Comparison of ENCODE assay signal across 1 cellular context in the genomic region with DNA sequence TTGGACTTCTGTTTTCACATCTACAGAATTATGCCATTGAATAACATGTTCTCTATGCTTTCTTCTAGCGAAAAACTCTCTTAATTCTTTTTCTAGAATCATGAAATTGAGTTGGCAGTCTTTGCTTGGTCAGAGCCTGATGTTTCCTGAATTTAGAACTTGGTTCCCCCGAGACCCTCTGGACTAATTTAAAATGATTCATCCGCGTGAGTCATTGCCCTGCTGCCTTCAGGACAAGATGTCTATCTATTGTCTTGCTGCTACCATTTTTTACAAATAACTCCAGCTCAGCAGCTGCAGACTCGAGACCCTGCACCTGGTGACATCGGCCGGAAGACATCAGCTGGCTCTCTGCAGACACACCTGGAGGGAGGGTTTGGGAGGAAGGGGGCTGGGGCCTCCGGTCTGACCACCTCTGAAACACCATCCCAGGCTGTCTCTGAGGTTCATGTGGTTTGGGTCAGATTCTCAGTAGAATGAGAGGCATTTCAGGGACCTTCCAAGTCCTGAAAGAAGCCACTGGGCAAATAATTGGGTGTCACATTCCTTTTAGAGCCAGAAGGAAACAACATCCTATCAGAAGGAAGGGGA.
A peak's percentile ranks its signal among the peaks of the same experiment; 100 is the strongest.
TF ChIP-seq lines count a peak whose summit lies in the region.

No MANE protein-coding gene starts in this region.

TF ChIP-seq in K562, 482 proteins besides CTCF, POLR2A, EP300 and RAD21 (continued from another document and continues in another):
- TF ChIP-seq, protein P1, sequence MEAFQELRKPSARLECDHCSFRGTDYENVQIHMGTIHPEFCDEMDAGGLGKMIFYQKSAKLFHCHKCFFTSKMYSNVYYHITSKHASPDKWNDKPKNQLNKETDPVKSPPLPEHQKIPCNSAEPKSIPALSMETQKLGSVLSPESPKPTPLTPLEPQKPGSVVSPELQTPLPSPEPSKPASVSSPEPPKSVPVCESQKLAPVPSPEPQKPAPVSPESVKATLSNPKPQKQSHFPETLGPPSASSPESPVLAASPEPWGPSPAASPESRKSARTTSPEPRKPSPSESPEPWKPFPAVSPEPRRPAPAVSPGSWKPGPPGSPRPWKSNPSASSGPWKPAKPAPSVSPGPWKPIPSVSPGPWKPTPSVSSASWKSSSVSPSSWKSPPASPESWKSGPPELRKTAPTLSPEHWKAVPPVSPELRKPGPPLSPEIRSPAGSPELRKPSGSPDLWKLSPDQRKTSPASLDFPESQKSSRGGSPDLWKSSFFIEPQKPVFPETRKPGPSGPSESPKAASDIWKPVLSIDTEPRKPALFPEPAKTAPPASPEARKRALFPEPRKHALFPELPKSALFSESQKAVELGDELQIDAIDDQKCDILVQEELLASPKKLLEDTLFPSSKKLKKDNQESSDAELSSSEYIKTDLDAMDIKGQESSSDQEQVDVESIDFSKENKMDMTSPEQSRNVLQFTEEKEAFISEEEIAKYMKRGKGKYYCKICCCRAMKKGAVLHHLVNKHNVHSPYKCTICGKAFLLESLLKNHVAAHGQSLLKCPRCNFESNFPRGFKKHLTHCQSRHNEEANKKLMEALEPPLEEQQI (IDR thresholded peaks at IDR 0.05): no peak
- TF ChIP-seq IRF2 (CRISPR knock-in tag; IDR thresholded peaks at IDR 0.05): no peak
- TF ChIP-seq, protein P2, sequence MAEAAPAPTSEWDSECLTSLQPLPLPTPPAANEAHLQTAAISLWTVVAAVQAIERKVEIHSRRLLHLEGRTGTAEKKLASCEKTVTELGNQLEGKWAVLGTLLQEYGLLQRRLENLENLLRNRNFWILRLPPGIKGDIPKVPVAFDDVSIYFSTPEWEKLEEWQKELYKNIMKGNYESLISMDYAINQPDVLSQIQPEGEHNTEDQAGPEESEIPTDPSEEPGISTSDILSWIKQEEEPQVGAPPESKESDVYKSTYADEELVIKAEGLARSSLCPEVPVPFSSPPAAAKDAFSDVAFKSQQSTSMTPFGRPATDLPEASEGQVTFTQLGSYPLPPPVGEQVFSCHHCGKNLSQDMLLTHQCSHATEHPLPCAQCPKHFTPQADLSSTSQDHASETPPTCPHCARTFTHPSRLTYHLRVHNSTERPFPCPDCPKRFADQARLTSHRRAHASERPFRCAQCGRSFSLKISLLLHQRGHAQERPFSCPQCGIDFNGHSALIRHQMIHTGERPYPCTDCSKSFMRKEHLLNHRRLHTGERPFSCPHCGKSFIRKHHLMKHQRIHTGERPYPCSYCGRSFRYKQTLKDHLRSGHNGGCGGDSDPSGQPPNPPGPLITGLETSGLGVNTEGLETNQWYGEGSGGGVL (CRISPR knock-in tag; IDR thresholded peaks at IDR 0.05): no peak
- no peak for TF ChIP-seq ZNF174 (CRISPR knock-in tag; IDR thresholded peaks at IDR 0.05)
- no peak for TF ChIP-seq COPS2 (conservative IDR thresholded peaks at IDR 0.05)
- TF ChIP-seq, protein P3, sequence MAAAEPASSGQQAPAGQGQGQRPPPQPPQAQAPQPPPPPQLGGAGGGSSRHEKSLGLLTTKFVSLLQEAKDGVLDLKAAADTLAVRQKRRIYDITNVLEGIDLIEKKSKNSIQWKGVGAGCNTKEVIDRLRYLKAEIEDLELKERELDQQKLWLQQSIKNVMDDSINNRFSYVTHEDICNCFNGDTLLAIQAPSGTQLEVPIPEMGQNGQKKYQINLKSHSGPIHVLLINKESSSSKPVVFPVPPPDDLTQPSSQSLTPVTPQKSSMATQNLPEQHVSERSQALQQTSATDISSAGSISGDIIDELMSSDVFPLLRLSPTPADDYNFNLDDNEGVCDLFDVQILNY (CRISPR knock-in tag; IDR thresholded peaks at IDR 0.05): no peak
- TF ChIP-seq SNIP1 (IDR thresholded peaks at IDR 0.05; ENCODE audit: low read depth): no peak
- TF ChIP-seq, protein P4, sequence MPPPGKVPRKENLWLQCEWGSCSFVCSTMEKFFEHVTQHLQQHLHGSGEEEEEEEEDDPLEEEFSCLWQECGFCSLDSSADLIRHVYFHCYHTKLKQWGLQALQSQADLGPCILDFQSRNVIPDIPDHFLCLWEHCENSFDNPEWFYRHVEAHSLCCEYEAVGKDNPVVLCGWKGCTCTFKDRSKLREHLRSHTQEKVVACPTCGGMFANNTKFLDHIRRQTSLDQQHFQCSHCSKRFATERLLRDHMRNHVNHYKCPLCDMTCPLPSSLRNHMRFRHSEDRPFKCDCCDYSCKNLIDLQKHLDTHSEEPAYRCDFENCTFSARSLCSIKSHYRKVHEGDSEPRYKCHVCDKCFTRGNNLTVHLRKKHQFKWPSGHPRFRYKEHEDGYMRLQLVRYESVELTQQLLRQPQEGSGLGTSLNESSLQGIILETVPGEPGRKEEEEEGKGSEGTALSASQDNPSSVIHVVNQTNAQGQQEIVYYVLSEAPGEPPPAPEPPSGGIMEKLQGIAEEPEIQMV (tag; conservative IDR thresholded peaks at IDR 0.05; ENCODE audit: low read depth): peak; percentile 13; the same call in 1 of the 2 replicates
- peak; percentile 14; the same call in 1 of the 2 replicates for TF ChIP-seq MTA2 (IDR thresholded peaks at IDR 0.05; ENCODE audit: low read depth)
- TF ChIP-seq, protein P5, sequence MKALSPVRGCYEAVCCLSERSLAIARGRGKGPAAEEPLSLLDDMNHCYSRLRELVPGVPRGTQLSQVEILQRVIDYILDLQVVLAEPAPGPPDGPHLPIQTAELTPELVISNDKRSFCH (CRISPR knock-in tag; IDR thresholded peaks at IDR 0.05): no peak
- TF ChIP-seq, protein P5 (tag; IDR thresholded peaks at IDR 0.05): no peak
- no peak for TF ChIP-seq CHCHD3 (CRISPR knock-in tag; IDR thresholded peaks at IDR 0.05)
- TF ChIP-seq, protein P6, sequence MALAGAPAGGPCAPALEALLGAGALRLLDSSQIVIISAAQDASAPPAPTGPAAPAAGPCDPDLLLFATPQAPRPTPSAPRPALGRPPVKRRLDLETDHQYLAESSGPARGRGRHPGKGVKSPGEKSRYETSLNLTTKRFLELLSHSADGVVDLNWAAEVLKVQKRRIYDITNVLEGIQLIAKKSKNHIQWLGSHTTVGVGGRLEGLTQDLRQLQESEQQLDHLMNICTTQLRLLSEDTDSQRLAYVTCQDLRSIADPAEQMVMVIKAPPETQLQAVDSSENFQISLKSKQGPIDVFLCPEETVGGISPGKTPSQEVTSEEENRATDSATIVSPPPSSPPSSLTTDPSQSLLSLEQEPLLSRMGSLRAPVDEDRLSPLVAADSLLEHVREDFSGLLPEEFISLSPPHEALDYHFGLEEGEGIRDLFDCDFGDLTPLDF (CRISPR knock-in tag; IDR thresholded peaks at IDR 0.05): no peak
- 0 out of 2 replicates have a peak, but pooled peaks have one; percentile 47 for TF ChIP-seq HDAC2 (IDR thresholded peaks at IDR 0.05)
- peak; percentile 75 to 79 for TF ChIP-seq TRIM24 (IDR thresholded peaks at IDR 0.05)
- TF ChIP-seq, protein P7, sequence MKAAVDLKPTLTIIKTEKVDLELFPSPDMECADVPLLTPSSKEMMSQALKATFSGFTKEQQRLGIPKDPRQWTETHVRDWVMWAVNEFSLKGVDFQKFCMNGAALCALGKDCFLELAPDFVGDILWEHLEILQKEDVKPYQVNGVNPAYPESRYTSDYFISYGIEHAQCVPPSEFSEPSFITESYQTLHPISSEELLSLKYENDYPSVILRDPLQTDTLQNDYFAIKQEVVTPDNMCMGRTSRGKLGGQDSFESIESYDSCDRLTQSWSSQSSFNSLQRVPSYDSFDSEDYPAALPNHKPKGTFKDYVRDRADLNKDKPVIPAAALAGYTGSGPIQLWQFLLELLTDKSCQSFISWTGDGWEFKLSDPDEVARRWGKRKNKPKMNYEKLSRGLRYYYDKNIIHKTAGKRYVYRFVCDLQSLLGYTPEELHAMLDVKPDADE (conservative IDR thresholded peaks at IDR 0.05; ENCODE audit: control insufficient read depth, low read depth, low read length): no peak
- no peak for TF ChIP-seq ZNF408 (CRISPR knock-in tag; IDR thresholded peaks at IDR 0.05; ENCODE audit: low read depth)
- no peak for TF ChIP-seq SRSF9 (IDR thresholded peaks at IDR 0.05; ENCODE audit: borderline replicate concordance, low read depth, low read length)
- TF ChIP-seq HDAC8 (tag; IDR thresholded peaks at IDR 0.05): no peak
- TF ChIP-seq HSF4 (CRISPR knock-in tag; IDR thresholded peaks at IDR 0.05; ENCODE audit: borderline replicate concordance): no peak
- TF ChIP-seq ARNT (IDR thresholded peaks at IDR 0.05): peak in 1 of 2 experiments; percentile 38; a peak in 2 of 4 replicates
- TF ChIP-seq KLF16 (IDR thresholded peaks at IDR 0.05): peak; percentile 78
- TF ChIP-seq, protein P8, sequence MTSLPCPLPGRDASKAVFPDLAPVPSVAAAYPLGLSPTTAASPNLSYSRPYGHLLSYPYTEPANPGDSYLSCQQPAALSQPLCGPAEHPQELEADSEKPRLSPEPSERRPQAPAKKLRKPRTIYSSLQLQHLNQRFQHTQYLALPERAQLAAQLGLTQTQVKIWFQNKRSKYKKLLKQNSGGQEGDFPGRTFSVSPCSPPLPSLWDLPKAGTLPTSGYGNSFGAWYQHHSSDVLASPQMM (CRISPR knock-in tag; IDR thresholded peaks at IDR 0.05): no peak
- no peak for TF ChIP-seq ZZZ3 (IDR thresholded peaks at IDR 0.05)
- TF ChIP-seq FOXM1 (IDR thresholded peaks at IDR 0.05; ENCODE audit: low read depth): no peak
- no peak for TF ChIP-seq FOXM1 (CRISPR knock-in tag; IDR thresholded peaks at IDR 0.05; ENCODE audit: low read depth)
- TF ChIP-seq NUFIP1 (IDR thresholded peaks at IDR 0.05; ENCODE audit: partially characterized antibody): no peak
- no peak for TF ChIP-seq NFATC3 (IDR thresholded peaks at IDR 0.05)
- TF ChIP-seq, protein P9, sequence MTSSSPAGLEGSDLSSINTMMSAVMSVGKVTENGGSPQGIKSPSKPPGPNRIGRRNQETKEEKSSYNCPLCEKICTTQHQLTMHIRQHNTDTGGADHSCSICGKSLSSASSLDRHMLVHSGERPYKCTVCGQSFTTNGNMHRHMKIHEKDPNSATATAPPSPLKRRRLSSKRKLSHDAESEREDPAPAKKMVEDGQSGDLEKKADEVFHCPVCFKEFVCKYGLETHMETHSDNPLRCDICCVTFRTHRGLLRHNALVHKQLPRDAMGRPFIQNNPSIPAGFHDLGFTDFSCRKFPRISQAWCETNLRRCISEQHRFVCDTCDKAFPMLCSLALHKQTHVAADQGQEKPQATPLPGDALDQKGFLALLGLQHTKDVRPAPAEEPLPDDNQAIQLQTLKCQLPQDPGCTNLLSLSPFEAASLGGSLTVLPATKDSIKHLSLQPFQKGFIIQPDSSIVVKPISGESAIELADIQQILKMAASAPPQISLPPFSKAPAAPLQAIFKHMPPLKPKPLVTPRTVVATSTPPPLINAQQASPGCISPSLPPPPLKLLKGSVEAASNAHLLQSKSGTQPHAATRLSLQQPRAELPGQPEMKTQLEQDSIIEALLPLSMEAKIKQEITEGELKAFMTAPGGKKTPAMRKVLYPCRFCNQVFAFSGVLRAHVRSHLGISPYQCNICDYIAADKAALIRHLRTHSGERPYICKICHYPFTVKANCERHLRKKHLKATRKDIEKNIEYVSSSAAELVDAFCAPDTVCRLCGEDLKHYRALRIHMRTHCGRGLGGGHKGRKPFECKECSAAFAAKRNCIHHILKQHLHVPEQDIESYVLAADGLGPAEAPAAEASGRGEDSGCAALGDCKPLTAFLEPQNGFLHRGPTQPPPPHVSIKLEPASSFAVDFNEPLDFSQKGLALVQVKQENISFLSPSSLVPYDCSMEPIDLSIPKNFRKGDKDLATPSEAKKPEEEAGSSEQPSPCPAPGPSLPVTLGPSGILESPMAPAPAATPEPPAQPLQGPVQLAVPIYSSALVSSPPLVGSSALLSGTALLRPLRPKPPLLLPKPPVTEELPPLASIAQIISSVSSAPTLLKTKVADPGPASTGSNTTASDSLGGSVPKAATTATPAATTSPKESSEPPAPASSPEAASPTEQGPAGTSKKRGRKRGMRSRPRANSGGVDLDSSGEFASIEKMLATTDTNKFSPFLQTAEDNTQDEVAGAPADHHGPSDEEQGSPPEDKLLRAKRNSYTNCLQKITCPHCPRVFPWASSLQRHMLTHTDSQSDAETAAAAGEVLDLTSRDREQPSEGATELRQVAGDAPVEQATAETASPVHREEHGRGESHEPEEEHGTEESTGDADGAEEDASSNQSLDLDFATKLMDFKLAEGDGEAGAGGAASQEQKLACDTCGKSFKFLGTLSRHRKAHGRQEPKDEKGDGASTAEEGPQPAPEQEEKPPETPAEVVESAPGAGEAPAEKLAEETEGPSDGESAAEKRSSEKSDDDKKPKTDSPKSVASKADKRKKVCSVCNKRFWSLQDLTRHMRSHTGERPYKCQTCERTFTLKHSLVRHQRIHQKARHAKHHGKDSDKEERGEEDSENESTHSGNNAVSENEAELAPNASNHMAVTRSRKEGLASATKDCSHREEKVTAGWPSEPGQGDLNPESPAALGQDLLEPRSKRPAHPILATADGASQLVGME (CRISPR knock-in tag; IDR thresholded peaks at IDR 0.05): no peak
- no peak for TF ChIP-seq PML (IDR thresholded peaks at IDR 0.05; ENCODE audit: low read length)
- no peak for TF ChIP-seq ASH1L (IDR thresholded peaks at IDR 0.05; ENCODE audit: borderline replicate concordance, low read depth, partially characterized antibody)
- TF ChIP-seq, protein P10, sequence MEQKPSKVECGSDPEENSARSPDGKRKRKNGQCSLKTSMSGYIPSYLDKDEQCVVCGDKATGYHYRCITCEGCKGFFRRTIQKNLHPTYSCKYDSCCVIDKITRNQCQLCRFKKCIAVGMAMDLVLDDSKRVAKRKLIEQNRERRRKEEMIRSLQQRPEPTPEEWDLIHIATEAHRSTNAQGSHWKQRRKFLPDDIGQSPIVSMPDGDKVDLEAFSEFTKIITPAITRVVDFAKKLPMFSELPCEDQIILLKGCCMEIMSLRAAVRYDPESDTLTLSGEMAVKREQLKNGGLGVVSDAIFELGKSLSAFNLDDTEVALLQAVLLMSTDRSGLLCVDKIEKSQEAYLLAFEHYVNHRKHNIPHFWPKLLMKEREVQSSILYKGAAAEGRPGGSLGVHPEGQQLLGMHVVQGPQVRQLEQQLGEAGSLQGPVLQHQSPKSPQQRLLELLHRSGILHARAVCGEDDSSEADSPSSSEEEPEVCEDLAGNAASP (IDR thresholded peaks at IDR 0.05): no peak
- TF ChIP-seq, protein P11, sequence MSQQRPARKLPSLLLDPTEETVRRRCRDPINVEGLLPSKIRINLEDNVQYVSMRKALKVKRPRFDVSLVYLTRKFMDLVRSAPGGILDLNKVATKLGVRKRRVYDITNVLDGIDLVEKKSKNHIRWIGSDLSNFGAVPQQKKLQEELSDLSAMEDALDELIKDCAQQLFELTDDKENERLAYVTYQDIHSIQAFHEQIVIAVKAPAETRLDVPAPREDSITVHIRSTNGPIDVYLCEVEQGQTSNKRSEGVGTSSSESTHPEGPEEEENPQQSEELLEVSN (IDR thresholded peaks at IDR 0.05; ENCODE audit: borderline replicate concordance in 1 of 2, extremely low read depth in 1 of 2, insufficient read depth in 1 of 2, insufficient read length in 1 of 2, low read depth in 1 of 2, low read length in 1 of 2, poor library complexity in 1 of 2, severe bottlenecking in 1 of 2): no peak
- no peak for TF ChIP-seq SREBF2 (CRISPR knock-in tag; IDR thresholded peaks at IDR 0.05)
- TF ChIP-seq NONO (IDR thresholded peaks at IDR 0.05; ENCODE audit: low read depth in 2 of 2, low read length in 1 of 2): no peak
- no peak for TF ChIP-seq CSDE1 (IDR thresholded peaks at IDR 0.05)
- TF ChIP-seq NFIC (IDR thresholded peaks at IDR 0.05): peak; percentile 54
- TF ChIP-seq GATAD2A (IDR thresholded peaks at IDR 0.05): 0 out of 2 replicates have a peak, but pooled peaks have one; percentile 57
- TF ChIP-seq, protein P12, sequence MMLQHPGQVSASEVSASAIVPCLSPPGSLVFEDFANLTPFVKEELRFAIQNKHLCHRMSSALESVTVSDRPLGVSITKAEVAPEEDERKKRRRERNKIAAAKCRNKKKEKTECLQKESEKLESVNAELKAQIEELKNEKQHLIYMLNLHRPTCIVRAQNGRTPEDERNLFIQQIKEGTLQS (IDR thresholded peaks at IDR 0.05): peak; percentile 95
- TF ChIP-seq, protein P12 (CRISPR knock-in tag; conservative IDR thresholded peaks at IDR 0.05): 0 out of 2 replicates have a peak, but pooled peaks have one; percentile 13
